In the genomic region with DNA sequence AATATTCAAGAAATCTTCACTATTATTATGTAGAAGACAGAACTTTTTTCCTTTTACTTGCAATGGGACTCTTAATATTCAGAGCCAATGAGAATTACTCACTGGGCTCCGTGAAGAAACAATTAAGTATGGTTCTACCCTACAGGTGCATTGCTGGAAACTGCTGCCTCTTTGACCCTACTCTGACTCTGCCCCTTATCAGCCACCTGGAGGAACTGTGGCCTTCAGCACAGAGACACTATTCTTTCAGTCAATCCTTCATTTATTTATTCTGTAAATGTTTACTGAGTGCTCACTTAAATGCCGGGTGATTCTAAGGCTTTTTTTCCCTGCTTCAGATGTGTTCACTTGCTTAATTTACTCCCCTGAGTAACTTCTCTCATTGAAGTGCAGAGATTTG, we compare ENCODE assay signal across 29 cellular contexts.
DNase-seq lines count a peak whose midpoint lies in the region; ATAC-seq and TF ChIP-seq lines count a peak whose summit lies in the region.
"Had no signal": no experiment of that assay in that cellular context is flagged by ENCODE, and none has a peak within 500 bp of the region (broad histone marks: within the 10 kb centered on the region; RNA-seq: fewer than 3 reads in every experiment).

No MANE protein-coding gene starts in this region.

- no peak overlapping the region for H3K4me3 Mint-ChIP-seq in chondrocyte (ENCODE audit: unreplicated experiment)
- H3K4me3 Mint-ChIP-seq in naive thymus-derived CD4-positive, alpha-beta T cell = no peak overlapping the region
- H3K4me3 Mint-ChIP-seq: CD4-positive, CD25-positive, alpha-beta regulatory T cell had no signal

- ATAC-seq in left lung (peak; percentile 42), sciatic nerve (no peak)
- ATAC-seq in naive thymus-derived CD4-positive, alpha-beta T cell = no peak
- ATAC-seq: GM12878, K562 had no signal

- no peak overlapping the region for H3K4me3 ChIP-seq in left lung
- H3K4me3 ChIP-seq in stomach = no peak overlapping the region
- H3K4me3 ChIP-seq in naive thymus-derived CD4-positive, alpha-beta T cell (ENCODE audit: low read length) = no peak overlapping the region
- H3K4me3 ChIP-seq: BLaER1, GM12878, K562, Peyer's patch had no signal

- no peaks in the 10 kb centered on the region for H3K4me1 Mint-ChIP-seq in chondrocyte (ENCODE audit: low read depth)
- H3K4me1 Mint-ChIP-seq in naive thymus-derived CD4-positive, alpha-beta T cell = no peaks in the 10 kb centered on the region
- H3K4me1 Mint-ChIP-seq: CD4-positive, CD25-positive, alpha-beta regulatory T cell had no signal

- H3K4me1 ChIP-seq in left lung = no peaks in the 10 kb centered on the region
- H3K4me1 ChIP-seq in stomach = peaks cover 0 to 5% (median 2%) of the 10 kb centered on the region in 4 donors
- H3K4me1 ChIP-seq in naive thymus-derived CD4-positive, alpha-beta T cell (ENCODE audit: control insufficient read depth in 2 of 2, insufficient read depth in 2 of 2, low read length in 2 of 2) = no peaks in the 10 kb centered on the region
- H3K4me1 ChIP-seq: BLaER1, Peyer's patch had no signal

- no peak overlapping the region for H3K27ac ChIP-seq in left lung
- H3K27ac ChIP-seq in stomach = no peak overlapping the region
- H3K27ac ChIP-seq in naive thymus-derived CD4-positive, alpha-beta T cell (ENCODE audit: low read depth, low read length) = no peak overlapping the region
- H3K27ac ChIP-seq: BLaER1, HL-60, Peyer's patch had no signal

- intact Hi-C loops in left lung (cut with DNase I) (no loop called here), stomach (cut with DNase I; ENCODE audit: low total_unique reads) (no loop called here), sciatic nerve (cut with DNase I) (no loop called here)
- intact Hi-C loops in naive thymus-derived CD4-positive, alpha-beta T cell (cut with micrococcal nuclease) = no loop called here

- H3K36me3 Mint-ChIP-seq in chondrocyte (ENCODE audit: low read depth) = no peaks in the 10 kb centered on the region
- no peaks in the 10 kb centered on the region for H3K36me3 Mint-ChIP-seq in naive thymus-derived CD4-positive, alpha-beta T cell
- H3K36me3 Mint-ChIP-seq: CD4-positive, CD25-positive, alpha-beta regulatory T cell had no signal

- no peak overlapping the region for H3K27ac Mint-ChIP-seq in chondrocyte (ENCODE audit: unreplicated experiment)
- H3K27ac Mint-ChIP-seq in naive thymus-derived CD4-positive, alpha-beta T cell = no peak overlapping the region
- H3K27ac Mint-ChIP-seq: CD4-positive, CD25-positive, alpha-beta regulatory T cell had no signal

- H3K36me3 ChIP-seq in left lung (no peaks in the 10 kb centered on the region), stomach (no peaks in the 10 kb centered on the region)
- H3K36me3 ChIP-seq in naive thymus-derived CD4-positive, alpha-beta T cell (ENCODE audit: control insufficient read depth in 2 of 3, insufficient read depth in 3 of 3, low read length in 3 of 3) = no peaks in the 10 kb centered on the region
- H3K36me3 ChIP-seq: BLaER1, Peyer's patch had no signal

- POLR2A ChIA-PET in naive thymus-derived CD4-positive, alpha-beta T cell (lab: Charles Lee) = no interaction called here

- H3K9me3 ChIP-seq in left lung = no peaks in the 10 kb centered on the region
- no peaks in the 10 kb centered on the region for H3K9me3 ChIP-seq in stomach
- H3K9me3 ChIP-seq in naive thymus-derived CD4-positive, alpha-beta T cell (ENCODE audit: control insufficient read depth in 2 of 3, low read length in 3 of 3) = no peaks in the 10 kb centered on the region
- H3K9me3 ChIP-seq: BLaER1, Peyer's patch had no signal

- no peak for TF ChIP-seq EP300 in stomach (IDR thresholded peaks at IDR 0.05)

- H3K27me3 ChIP-seq in left lung = peaks cover 0 to 8% of the 10 kb centered on the region in 2 donors
- H3K27me3 ChIP-seq in stomach = peaks cover 0 to 8% (median 0%) of the 10 kb centered on the region in 3 donors
- no peaks in the 10 kb centered on the region for H3K27me3 ChIP-seq in naive thymus-derived CD4-positive, alpha-beta T cell (ENCODE audit: control insufficient read depth in 2 of 2, insufficient read depth in 2 of 2, low read length in 2 of 2)
- H3K27me3 ChIP-seq: BLaER1, Peyer's patch had no signal

- H3K27me3 Mint-ChIP-seq in chondrocyte (ENCODE audit: low read depth) = peaks cover 20% of the 10 kb centered on the region
- peaks cover 0 to 6% (median 4%) of the 10 kb centered on the region in 5 donors for H3K27me3 Mint-ChIP-seq in naive thymus-derived CD4-positive, alpha-beta T cell
- H3K27me3 Mint-ChIP-seq: CD4-positive, CD25-positive, alpha-beta regulatory T cell had no signal

- TF ChIP-seq CTCF in left lung (IDR thresholded peaks at IDR 0.05) (no peak), stomach (IDR thresholded peaks at IDR 0.05) (no peak), chondrocyte (IDR thresholded peaks at IDR 0.05) (no peak)

- TF ChIP-seq POLR2A in stomach (IDR thresholded peaks at IDR 0.05) = no peak

- peak; percentile 44 for DNase-seq in NCI-H748 (lab: John Stamatoyannopoulos, UW; ENCODE audit: unreplicated experiment)
- no peak for DNase-seq in NCI-H748 treated with DMSO at 0.1 percent for 48 hours (lab: John Stamatoyannopoulos, UW)
- peak; percentile 38 for DNase-seq in NCI-H146 treated with DMSO at 0.1 percent for 48 hours (lab: John Stamatoyannopoulos, UW; ENCODE audit: unreplicated experiment)
- no peak for DNase-seq in left lung
- peak; percentile 28 for DNase-seq in stomach
- DNase-seq in chondrocyte (ENCODE audit: low spot score) = no peak
- no peak for DNase-seq in sciatic nerve (ENCODE audit: low spot score)
- DNase-seq in naive thymus-derived CD4-positive, alpha-beta T cell = no peak
- DNase-seq: CD4-positive, CD25-positive, alpha-beta regulatory T cell; DMS79; EL; GDM1; GOT3; HCEC 1CT; Kasumi-1; NCI-H1092 treated with DMSO at 0.1 percent for 48 hours; NCI-H1694; NCI-H2029 treated with DMSO at 0.1 percent for 48 hours; NCI-H2171 treated with DMSO at 0.1 percent for 48 hours; NCI-H345; NCI-H524; OCI-M1; Peyer's patch; SHP77 treated with DMSO at 0.1 percent for 48 hours; T-helper 1 cell had no signal

- CTCF ChIA-PET in naive thymus-derived CD4-positive, alpha-beta T cell (lab: Charles Lee) = no interaction called here

- no peaks in the 10 kb centered on the region for H3K9me3 Mint-ChIP-seq in chondrocyte (ENCODE audit: low read depth)
- peaks cover 0 to 11% (median 0%) of the 10 kb centered on the region in 11 donors for H3K9me3 Mint-ChIP-seq in naive thymus-derived CD4-positive, alpha-beta T cell

- 10 to 23% (median 13%) methylated on average over 2 of the region's 2 CpGs for WGBS in stomach, 5 donors

Comparison
In these comparisons a context has a peak if more than half of its experiments do, and no peak if none do; other contexts are left out.
1. DNase-seq: peak in NCI-H748 (single experiment), NCI-H146 treated with DMSO at 0.1 percent for 48 hours (single experiment) and stomach (single experiment); none in NCI-H748 treated with DMSO at 0.1 percent for 48 hours (single experiment), left lung (0 of 2), chondrocyte (single experiment), sciatic nerve (single experiment) and naive thymus-derived CD4-positive, alpha-beta T cell (0 of 9).